In the genomic region with DNA sequence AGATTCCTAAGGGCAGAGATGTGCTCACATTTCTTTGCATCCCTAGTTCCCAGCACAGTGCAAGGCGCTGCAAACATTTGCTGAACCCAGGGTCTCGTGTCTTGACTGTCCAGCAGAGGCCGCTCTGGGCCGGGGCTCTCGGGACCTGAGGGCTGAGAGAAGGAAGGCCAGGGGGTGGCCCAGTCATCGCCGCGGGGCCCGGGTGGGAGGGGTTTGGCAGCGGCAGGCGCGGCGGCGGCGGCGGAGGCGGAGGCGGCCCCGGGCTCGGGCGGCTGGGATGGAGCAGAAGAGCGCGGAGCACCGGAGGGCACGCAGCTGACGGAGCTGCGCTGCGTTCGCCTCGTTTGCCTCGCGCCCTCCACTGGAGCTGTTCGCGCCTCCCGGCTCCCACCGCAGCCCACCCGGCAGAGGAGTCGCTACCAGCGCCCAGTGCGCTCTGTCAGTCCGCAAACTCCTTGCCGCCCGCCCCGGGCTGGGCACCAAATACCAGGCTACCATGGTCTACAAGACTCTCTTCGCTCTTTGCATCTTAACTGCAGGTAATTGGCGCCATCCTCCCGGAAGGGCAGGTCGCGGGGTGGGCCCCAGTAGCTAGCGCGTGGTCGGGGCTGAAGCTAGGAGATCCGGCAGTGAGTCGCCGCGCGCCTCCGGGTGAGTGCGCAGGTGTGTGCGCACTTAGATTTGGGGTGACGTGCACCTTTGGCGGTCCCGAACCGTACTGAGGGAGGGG, we compare ENCODE assay signal across 8 cellular contexts. TPM values are rescaled to one million over a fixed set of nuclear protein-coding genes. Genes with fewer than 3 reads are reported as not detected.
DNase-seq lines count a peak whose midpoint lies in the region; ATAC-seq and TF ChIP-seq lines count a peak whose summit lies in the region.

A gene with protein sequence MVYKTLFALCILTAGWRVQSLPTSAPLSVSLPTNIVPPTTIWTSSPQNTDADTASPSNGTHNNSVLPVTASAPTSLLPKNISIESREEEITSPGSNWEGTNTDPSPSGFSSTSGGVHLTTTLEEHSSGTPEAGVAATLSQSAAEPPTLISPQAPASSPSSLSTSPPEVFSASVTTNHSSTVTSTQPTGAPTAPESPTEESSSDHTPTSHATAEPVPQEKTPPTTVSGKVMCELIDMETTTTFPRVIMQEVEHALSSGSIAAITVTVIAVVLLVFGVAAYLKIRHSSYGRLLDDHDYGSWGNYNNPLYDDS (plus strand): TSS at position 285 of the 730 bp plus-strand sequence. CDS start 212 bp downstream, at position 497.

- peak within 1 kb of the TSS; percentile 45 for H3K9ac ChIP-seq in HUES6 (ENCODE audit: low read length)

- peak; percentile 72 for ATAC-seq in GM21526 (IDR thresholded peaks at IDR 0.05; ENCODE audit: low FRiP score, unreplicated experiment)
- ATAC-seq in Panc1 = peak; percentile 87

- intact Hi-C loops in Panc1 (cut with micrococcal nuclease; ENCODE audit: unreplicated experiment) = no loop called here

- H3K27ac ChIP-seq in HUES6 (ENCODE audit: low read depth, low read length) = no peak within 1 kb of the TSS
- H3K27ac ChIP-seq in Panc1 (ENCODE audit: low read length) = no peak within 1 kb of the TSS

- H3K4me3 ChIP-seq in GM08714 (ENCODE audit: low read length) (peak within 1 kb of the TSS; percentile 79), HUES6 (ENCODE audit: low read depth, low read length) (peak within 1 kb of the TSS; percentile 82), Panc1 (ENCODE audit: low read depth in 2 of 2, low read length in 2 of 2) (peak within 1 kb of the TSS; percentile 26 to 52), skeletal muscle cell (ENCODE audit: low read depth, low read length) (peak within 1 kb of the TSS; percentile 52)

- DNase-seq in Panc1 (ENCODE audit: low read depth, low spot score) (peak; percentile 17), T47D (ENCODE audit: low read depth in 1 of 2, low spot score in 1 of 2) (peak; percentile 10 to 68), iPS-NIHi11 (ENCODE audit: low spot score) (peak; percentile 91), skeletal muscle cell (ENCODE audit: low read depth) (peak; percentile 23), NK-92 (lab: John Stamatoyannopoulos, UW; ENCODE audit: unreplicated experiment) (no peak)

- CTCF ChIA-PET in Panc1 (lab: Charles Lee) = no interaction called here

- H3K36me3 ChIP-seq in HUES6 (ENCODE audit: control insufficient read depth, insufficient read depth, low read length) (no peaks in the 10 kb centered on the region), Panc1 (ENCODE audit: control insufficient read depth, insufficient read depth, low read length) (no peaks in the 10 kb centered on the region)

- peaks cover 43% of the 10 kb centered on the region for H3K27me3 ChIP-seq in HUES6 (ENCODE audit: control insufficient read depth, insufficient read depth, low read length)
- H3K27me3 ChIP-seq in Panc1 (ENCODE audit: control insufficient read depth, insufficient read depth, low read length) = peaks cover 15% of the 10 kb centered on the region

- H3K9me3 ChIP-seq in HUES6 (ENCODE audit: control insufficient read depth, insufficient read depth, low read depth, low read length) (0 out of 2 replicates have a peak, but pooled peaks cover 3% of the 10 kb centered on the region), Panc1 (ENCODE audit: control insufficient read depth, insufficient read depth, low read depth, low read length) (no peaks in the 10 kb centered on the region)

- no TSS peak for BruUV-seq in Panc1 (replicated peaks; lab: Mats Ljungman, UMichigan)

- peak; percentile 75 for TF ChIP-seq CTCF in Panc1 (IDR thresholded peaks at IDR 0.05)

- in situ Hi-C loops in Panc1 (cut with HindIII; ENCODE audit: low pct_unique_long_range_greater_than_20kb, low sequenced_read_pairs) = no loop called here
- in situ Hi-C loops in T47D (cut with HindIII; ENCODE audit: low pct_unique_long_range_greater_than_20kb, low sequenced_read_pairs) = no loop called here

- peaks cover 10% of the 10 kb centered on the region; the same call in 1 of the 2 replicates for H3K4me1 ChIP-seq in HUES6 (ENCODE audit: control insufficient read depth, insufficient read depth, low read length)
- no peaks in the 10 kb centered on the region; the same call in 1 of the 2 replicates for H3K4me1 ChIP-seq in Panc1 (ENCODE audit: control insufficient read depth, insufficient read depth, low read length)

- POLR2A ChIA-PET in Panc1 (lab: Charles Lee) = no interaction called here

RNA-seq across cellular contexts. Expression of the gene that starts here (rescaled TPM):
- 0.21 TPM for total RNA-seq in Panc1 (2021; ENCODE audit: unreplicated experiment)
- polyA plus RNA-seq in Panc1 (2012; ENCODE audit: insufficient read length) = 0.15 TPM

Comparison
In these comparisons a context has a peak if more than half of its experiments do, and no peak if none do; other contexts are left out.
1. Peak in DNase-seq, ATAC-seq and H3K4me3 ChIP-seq in Panc1; RNA of the gene not detected or under 1 TPM.